In genomic region chr17:9108166-9108565, GRCh38 we compare ENCODE assay signal across 14 cellular contexts.
"Had no signal": no experiment of that assay in that cellular context is flagged by ENCODE, and none has a peak within 500 bp of the region (broad histone marks: within the 10 kb centered on the region; RNA-seq: fewer than 3 reads in every experiment).

No MANE protein-coding gene starts in this region.

- DNase-seq: activated CD4-positive, alpha-beta T cell treated with anti-CD3 and anti-CD28 coated beads, Interleukin-2, amount 10 ng/mL, durations not matched to agents 24 days and 14 days; activated CD4-positive, CD25-positive, alpha-beta regulatory T cell; activated CD8-positive, alpha-beta T cell treated with anti-CD3 and anti-CD28 coated beads for 36 hours; activated gamma-delta T cell; activated T-cell treated with anti-CD3 and anti-CD28 coated beads, Interleukin-2, amount 50 U/mL, for 4 hours; cortex of kidney; heart right ventricle; mucosa of descending colon; naive B cell; right cardiac atrium; T-helper 1 cell; uterus had no signal

- ATAC-seq: activated CD8-positive, alpha-beta T cell treated with anti-CD3 and anti-CD28 coated beads for 36 hours; activated T-cell treated with anti-CD3 and anti-CD28 coated beads, Interleukin-2, amount 50 U/mL, for 4 hours; esophagus mucosa; gastroesophageal sphincter; heart right ventricle; mucosa of descending colon; right cardiac atrium had no signal
